9 cellular contexts compared by ENCODE assay signal in genomic region chr1:226973898-226974543, GRCh38. TPM values are rescaled to one million over a fixed set of nuclear protein-coding genes. Genes with fewer than 3 reads are reported as not detected.
A peak's percentile ranks its signal among the peaks of the same experiment; 100 is the strongest.
DNase-seq lines count a peak whose midpoint lies in the region; ATAC-seq, FAIRE-seq and TF ChIP-seq lines count a peak whose summit lies in the region.
"Had no signal": no experiment of that assay in that cellular context is flagged by ENCODE, and none has a peak within 500 bp of the region (broad histone marks: within the 10 kb centered on the region; RNA-seq: fewer than 3 reads in every experiment).

No MANE protein-coding gene starts in this region.

- peak overlapping the region; percentile 83 for H3K27ac Mint-ChIP-seq in mesothelial cell of epicardium
- peak overlapping the region in 4 of 10 donors; percentile 14 to 74 (median 67) for H3K27ac Mint-ChIP-seq in naive thymus-derived CD8-positive, alpha-beta T cell

- no TSS peak for BruUV-seq in Panc1 (replicated peaks; lab: Mats Ljungman, UMichigan)

- peaks cover 18% of the 10 kb centered on the region for H3K36me3 Mint-ChIP-seq in mesothelial cell of epicardium
- peaks cover 11 to 50% (median 22%) of the 10 kb centered on the region in 3 donors for H3K36me3 Mint-ChIP-seq in naive thymus-derived CD8-positive, alpha-beta T cell

- H3K4me3 ChIP-seq in Panc1 (ENCODE audit: low read depth in 2 of 2, low read length in 2 of 2), result no peak overlapping the region
- H3K4me3 ChIP-seq in epithelial cell of esophagus (ENCODE audit: low read length), result no peak overlapping the region
- peak overlapping the region in 1 of 2 donors; percentile 20 for H3K4me3 ChIP-seq in tibial artery

- POLR2A ChIA-PET in Panc1 (lab: Charles Lee), result no interaction called here
- POLR2A ChIA-PET in naive thymus-derived CD8-positive, alpha-beta T cell (lab: Charles Lee), result no interaction called here

- no peak for TF ChIP-seq CTCF in Panc1 (IDR thresholded peaks at IDR 0.05)
- TF ChIP-seq CTCF in epithelial cell of esophagus (IDR thresholded peaks at IDR 0.05; ENCODE audit: insufficient read depth, low read depth, low read length, missing control alignments), result no peak
- no peak for TF ChIP-seq CTCF in mesothelial cell of epicardium (IDR thresholded peaks at IDR 0.05; ENCODE audit: unreplicated experiment)
- TF ChIP-seq CTCF in tibial artery (IDR thresholded peaks at IDR 0.05), result no peak

- H3K27me3 Mint-ChIP-seq in mesothelial cell of epicardium (ENCODE audit: low read depth), result no peaks in the 10 kb centered on the region
- H3K27me3 Mint-ChIP-seq in naive thymus-derived CD8-positive, alpha-beta T cell, result no peaks in the 10 kb centered on the region

- H3K9me3 ChIP-seq in Panc1 (ENCODE audit: control insufficient read depth, insufficient read depth, low read depth, low read length) (no peaks in the 10 kb centered on the region), tibial artery (no peaks in the 10 kb centered on the region)

- CTCF ChIA-PET in Panc1 (lab: Charles Lee), result no interaction called here

- no peaks in the 10 kb centered on the region for H3K36me3 ChIP-seq in Panc1 (ENCODE audit: control insufficient read depth, insufficient read depth, low read length)
- H3K36me3 ChIP-seq in tibial artery, result peaks cover 0 to 24% (median 4%) of the 10 kb centered on the region in 3 donors

- ATAC-seq in Panc1, result peak; percentile 55
- no peak for ATAC-seq in naive thymus-derived CD8-positive, alpha-beta T cell

- in situ Hi-C loops in Panc1 (cut with HindIII; ENCODE audit: low pct_unique_long_range_greater_than_20kb, low sequenced_read_pairs), result no loop called here

- peaks cover 11% of the 10 kb centered on the region for H3K4me1 Mint-ChIP-seq in mesothelial cell of epicardium
- H3K4me1 Mint-ChIP-seq in naive thymus-derived CD8-positive, alpha-beta T cell, result peaks cover 2 to 11% (median 9%) of the 10 kb centered on the region in 4 donors

- H3K9me3 Mint-ChIP-seq in mesothelial cell of epicardium, result peaks cover 12% of the 10 kb centered on the region
- peaks cover 0 to 12% (median 5%) of the 10 kb centered on the region in 9 donors for H3K9me3 Mint-ChIP-seq in naive thymus-derived CD8-positive, alpha-beta T cell

- H3K4me1 ChIP-seq in Panc1 (ENCODE audit: control insufficient read depth, insufficient read depth, low read length), result no peaks in the 10 kb centered on the region; the same call in 1 of the 2 replicates
- H3K4me1 ChIP-seq in tibial artery, result peaks cover 0 to 36% (median 30%) of the 10 kb centered on the region in 4 donors

- H3K4me3 Mint-ChIP-seq in mesothelial cell of epicardium, result no peak overlapping the region
- H3K4me3 Mint-ChIP-seq in naive thymus-derived CD8-positive, alpha-beta T cell, result no peak overlapping the region

- DNase-seq in Panc1 (ENCODE audit: low read depth, low spot score) (no peak), epithelial cell of esophagus (ENCODE audit: low read depth) (peak; percentile 69), mesothelial cell of epicardium (ENCODE audit: low spot score in 2 of 2, unreplicated experiment in 2 of 2) (no peak), tibial artery (peak; percentile 79 to 87), middle frontal gyrus (ENCODE audit: extremely low spot score, low spot score) (no peak), RCC 7860 (ENCODE audit: low spot score) (no peak), D341Med (ENCODE audit: low spot score) (no peak)
- no peak for DNase-seq in naive thymus-derived CD8-positive, alpha-beta T cell
- DNase-seq: NCI-H2107 had no signal

- H3K27me3 ChIP-seq in Panc1 (ENCODE audit: control insufficient read depth, insufficient read depth, low read length) (no peaks in the 10 kb centered on the region), tibial artery (no peaks in the 10 kb centered on the region)

- intact Hi-C loops in Panc1 (cut with micrococcal nuclease; ENCODE audit: unreplicated experiment), result no loop called here
- intact Hi-C loops in tibial artery (cut with DNase I; ENCODE audit: low total_unique reads), result loop anchor here (1.0 kb wide), 1 partner anchor 34 kb away; the partner anchor contains the start of gene COQ8A

- H3K27ac ChIP-seq in Panc1 (ENCODE audit: low read length) (no peak overlapping the region), tibial artery (peak overlapping the region; percentile 89)

- FAIRE-seq in RCC 7860 (lab: Jason Lieb, UNC), result no peak

RNA-seq across cellular contexts. Expression of gene COQ8A, which starts 33.9 kb away (rescaled TPM):
- total RNA-seq in Panc1 (2021; ENCODE audit: unreplicated experiment) (15.1 TPM), mesothelial cell of epicardium (17.7 to 22.7 TPM (median 19.9 TPM) in 3 replicates)
- 15.7 TPM for polyA plus RNA-seq in Panc1 (2012; ENCODE audit: insufficient read length)
- total RNA-seq in naive thymus-derived CD8-positive, alpha-beta T cell, result 10 to 100 TPM; 77.9 to 78.6 TPM
- polyA plus RNA-seq in naive thymus-derived CD8-positive, alpha-beta T cell, result 10 to 100 TPM; 37.7 to 74.2 (median 63.8) TPM

Comparison
In these comparisons a context has a peak if more than half of its experiments do, and no peak if none do; other contexts are left out.
1. DNase-seq: peak in epithelial cell of esophagus (single experiment) and tibial artery (2 of 2); none in Panc1 (single experiment), mesothelial cell of epicardium (0 of 2), middle frontal gyrus (single experiment), naive thymus-derived CD8-positive, alpha-beta T cell (0 of 10), RCC 7860 (single experiment) and D341Med (single experiment).